In genomic region chr20:11204926-11205768, GRCh38 we compare ENCODE assay signal across 8 cellular contexts.
DNase-seq lines count a peak whose midpoint lies in the region; ATAC-seq, FAIRE-seq and TF ChIP-seq lines count a peak whose summit lies in the region.

No MANE protein-coding gene starts in this region.

- H4K20me1 ChIP-seq in GM12878 (ENCODE audit: control insufficient read depth, insufficient read depth): no peaks in the 10 kb centered on the region

- intact Hi-C loops in GM12878 (cut with micrococcal nuclease; ENCODE audit: unreplicated experiment): loop anchor here (1.0 to 2.0 kb wide), 4 partner anchors 62 to 652 kb away; no protein-coding TSS in a partner anchor
- intact Hi-C loops in testis (cut with DNase I; ENCODE audit: low total_unique reads): no loop called here

- H3K9ac ChIP-seq in GM12878 (ENCODE audit: control insufficient read depth, insufficient read depth, low read length): no peak overlapping the region

- TF ChIP-seq CTCF in GM12878 (IDR thresholded peaks at IDR 0.05 in 2 of 3, conservative IDR thresholded peaks at IDR 0.05 in 1 of 3; ENCODE audit: control insufficient read depth in 2 of 3, extremely low read depth in 1 of 3, insufficient read depth in 1 of 3, low read depth in 3 of 3, low read length in 3 of 3) (peak; percentile 80 to 89 (median 84)), testis (IDR thresholded peaks at IDR 0.05) (peak; percentile 55 to 68 (median 56))

- CTCF ChIA-PET in GM12878 (lab: Yijun Ruan, JAX): interaction anchor here (0.6 to 3.3 kb wide), 43 partner anchors 9 to 737 kb away, joined by 3 to 64 read pairs (median 4); no protein-coding TSS in a partner anchor

- RAD21 ChIA-PET in GM12878 (lab: Charles Lee; ENCODE audit: unreplicated experiment): interaction anchor here (0.6 to 2.5 kb wide), 20 partner anchors 9 to 653 kb away, joined by 3 to 29 read pairs (median 4); partner anchors contain the start of gene JAG1

- no peaks in the 10 kb centered on the region for H3K79me2 ChIP-seq in GM12878 (ENCODE audit: control insufficient read depth, insufficient read depth, low read length)

- H3K36me3 ChIP-seq in GM12878 (ENCODE audit: control insufficient read depth in 2 of 2, insufficient read depth in 2 of 2, low read length in 1 of 2): no peaks in the 10 kb centered on the region
- no peaks in the 10 kb centered on the region for H3K36me3 ChIP-seq in testis (ENCODE audit: low read depth, missing control alignments)

- no peak for TF ChIP-seq POLR2A in GM12878 (IDR thresholded peaks at IDR 0.05; ENCODE audit: low read depth, low read length)
- no peak for TF ChIP-seq POLR2A in testis (IDR thresholded peaks at IDR 0.05)

- peak; percentile 92 for FAIRE-seq in GM12878 (lab: Jason Lieb, UNC)

- peak; percentile 81 for TF ChIP-seq RAD21 in GM12878 (IDR thresholded peaks at IDR 0.05; ENCODE audit: insufficient read depth, low read depth, low read length)

- in situ Hi-C loops in GM12878 (cut with MboI): loop anchor here (10.0 kb wide), 1 partner anchor 650 kb away; no protein-coding TSS in a partner anchor

- ATAC-seq in GM19455 (IDR thresholded peaks at IDR 0.05; ENCODE audit: unreplicated experiment): peak; percentile 83
- ATAC-seq in HG03469 (IDR thresholded peaks at IDR 0.05; ENCODE audit: unreplicated experiment): peak; percentile 84
- peak; percentile 99 for ATAC-seq in GM12878
- no peak for ATAC-seq in HG03520 (IDR thresholded peaks at IDR 0.05; ENCODE audit: unreplicated experiment)

- H3K9me3 ChIP-seq in GM12878 (replicated peaks; ENCODE audit: control insufficient read depth, insufficient read depth, low read length): no peaks in the 10 kb centered on the region
- H3K9me3 ChIP-seq in testis: no peaks in the 10 kb centered on the region

- WGBS in GM12878 (ENCODE audit: insufficient coverage, insufficient replicate concordance, low lambda C conversion rate, missing lambda C conversion rate): 6% methylated on average over 4 of the region's 4 CpGs
- WGBS in testis, 2 donors: 46 to 51% methylated on average over 4 of the region's 4 CpGs

- SMC1A ChIA-PET in GM12878 (lab: Charles Lee; ENCODE audit: uncharacterized antibody, unreplicated experiment): interaction anchor here (0.7 to 6.1 kb wide), 30 partner anchors 9 to 729 kb away, joined by 3 to 87 read pairs (median 4); no protein-coding TSS in a partner anchor

- no peaks in the 10 kb centered on the region for H3K4me1 ChIP-seq in GM12878 (ENCODE audit: control insufficient read depth, insufficient read depth, low read length)
- H3K4me1 ChIP-seq in testis: no peaks in the 10 kb centered on the region

- TF ChIP-seq EP300 in GM12878 (IDR thresholded peaks at IDR 0.05; ENCODE audit: borderline replicate concordance in 1 of 2, control insufficient read depth in 1 of 2, low read depth in 2 of 2, low read length in 2 of 2): no peak

- DNase-seq in GDM1 (lab: John Stamatoyannopoulos, UW) (peak; percentile 54), NCI-H82 (lab: John Stamatoyannopoulos, UW) (peak; percentile 81), GM12878 (ENCODE audit: low read depth, low spot score) (peak; percentile 50), iris pigment epithelial cell (ENCODE audit: low read depth) (peak; percentile 71), testis (peak; percentile 71)

- H3K27ac ChIP-seq in GM12878 (ENCODE audit: control insufficient read depth, insufficient read depth) (no peak overlapping the region), testis (no peak overlapping the region)

- POLR2A ChIA-PET in GM12878 (lab: Charles Lee): interaction anchor here (0.6 to 0.7 kb wide), 2 partner anchors 107 to 647 kb away, joined by 3 to 4 read pairs; no protein-coding TSS in a partner anchor

- peak overlapping the region; percentile 17; the same call in 1 of the 2 replicates for H3K4me2 ChIP-seq in GM12878 (ENCODE audit: control insufficient read depth, insufficient read depth)

- no peaks in the 10 kb centered on the region; a peak in 1 of 4 replicates for H3K27me3 ChIP-seq in GM12878 (replicated peaks in 1 of 2; ENCODE audit: control insufficient read depth in 2 of 2, insufficient read depth in 2 of 2, low read length in 1 of 2)
- no peaks in the 10 kb centered on the region for H3K27me3 ChIP-seq in testis

- BruUV-seq in GM12878 (replicated peaks; lab: Mats Ljungman, UMichigan): no TSS peak

- H2AFZ ChIP-seq in GM12878 (ENCODE audit: control insufficient read depth, low read depth, low read length): peak overlapping the region; percentile 79

- H3K4me3 ChIP-seq in GM12878: no peak overlapping the region
- no peak overlapping the region for H3K4me3 ChIP-seq in testis

TF ChIP-seq in GM12878, 131 proteins besides CTCF, POLR2A, EP300 and RAD21 (continues in another document):
- TF ChIP-seq IRF3 (IDR thresholded peaks at IDR 0.05) (no peak), BACH1 (IDR thresholded peaks at IDR 0.05; ENCODE audit: borderline replicate concordance) (no peak), YY1 (IDR thresholded peaks at IDR 0.05; ENCODE audit: low read depth, low read length) (peak; percentile 62; the same call in 1 of the 2 replicates), PBX3 (IDR thresholded peaks at IDR 0.05; ENCODE audit: insufficient replicate concordance, low read depth, low read length) (no peak), IKZF1 (conservative IDR thresholded peaks at IDR 0.05) (peak; percentile 54; the same call in 1 of the 2 replicates), SMARCA5 (IDR thresholded peaks at IDR 0.05) (peak; percentile 67; the same call in 1 of the 2 replicates), SREBF2 (IDR thresholded peaks at IDR 0.05; ENCODE audit: low read length) (no peak), SMC3 (IDR thresholded peaks at IDR 0.05; ENCODE audit: borderline replicate concordance, low read length) (peak; percentile 84), LARP7 (IDR thresholded peaks at IDR 0.05) (no peak), PAX5 (IDR thresholded peaks at IDR 0.05; ENCODE audit: borderline replicate concordance, low read depth, low read length) (no peak), DPF2 (IDR thresholded peaks at IDR 0.05) (no peak), KLF5 (IDR thresholded peaks at IDR 0.05; ENCODE audit: partially characterized antibody) (no peak), STAT1 (conservative IDR thresholded peaks at IDR 0.05) (no peak), EZH2 (IDR thresholded peaks at IDR 0.05; ENCODE audit: borderline replicate concordance, control insufficient read depth, low read depth, low read length) (no peak), SIX5 (IDR thresholded peaks at IDR 0.05; ENCODE audit: low read depth, low read length, severe bottlenecking) (no peak), CBX5 (IDR thresholded peaks at IDR 0.05; ENCODE audit: low read depth) (0 out of 2 replicates have a peak, but pooled peaks have one; percentile 19), SMAD1 (IDR thresholded peaks at IDR 0.05; ENCODE audit: low read depth, partially characterized antibody) (no peak), ZNF217 (IDR thresholded peaks at IDR 0.05) (no peak), ZBED1 (IDR thresholded peaks at IDR 0.05; ENCODE audit: borderline replicate concordance) (no peak)
- TF ChIP-seq, protein P1, sequence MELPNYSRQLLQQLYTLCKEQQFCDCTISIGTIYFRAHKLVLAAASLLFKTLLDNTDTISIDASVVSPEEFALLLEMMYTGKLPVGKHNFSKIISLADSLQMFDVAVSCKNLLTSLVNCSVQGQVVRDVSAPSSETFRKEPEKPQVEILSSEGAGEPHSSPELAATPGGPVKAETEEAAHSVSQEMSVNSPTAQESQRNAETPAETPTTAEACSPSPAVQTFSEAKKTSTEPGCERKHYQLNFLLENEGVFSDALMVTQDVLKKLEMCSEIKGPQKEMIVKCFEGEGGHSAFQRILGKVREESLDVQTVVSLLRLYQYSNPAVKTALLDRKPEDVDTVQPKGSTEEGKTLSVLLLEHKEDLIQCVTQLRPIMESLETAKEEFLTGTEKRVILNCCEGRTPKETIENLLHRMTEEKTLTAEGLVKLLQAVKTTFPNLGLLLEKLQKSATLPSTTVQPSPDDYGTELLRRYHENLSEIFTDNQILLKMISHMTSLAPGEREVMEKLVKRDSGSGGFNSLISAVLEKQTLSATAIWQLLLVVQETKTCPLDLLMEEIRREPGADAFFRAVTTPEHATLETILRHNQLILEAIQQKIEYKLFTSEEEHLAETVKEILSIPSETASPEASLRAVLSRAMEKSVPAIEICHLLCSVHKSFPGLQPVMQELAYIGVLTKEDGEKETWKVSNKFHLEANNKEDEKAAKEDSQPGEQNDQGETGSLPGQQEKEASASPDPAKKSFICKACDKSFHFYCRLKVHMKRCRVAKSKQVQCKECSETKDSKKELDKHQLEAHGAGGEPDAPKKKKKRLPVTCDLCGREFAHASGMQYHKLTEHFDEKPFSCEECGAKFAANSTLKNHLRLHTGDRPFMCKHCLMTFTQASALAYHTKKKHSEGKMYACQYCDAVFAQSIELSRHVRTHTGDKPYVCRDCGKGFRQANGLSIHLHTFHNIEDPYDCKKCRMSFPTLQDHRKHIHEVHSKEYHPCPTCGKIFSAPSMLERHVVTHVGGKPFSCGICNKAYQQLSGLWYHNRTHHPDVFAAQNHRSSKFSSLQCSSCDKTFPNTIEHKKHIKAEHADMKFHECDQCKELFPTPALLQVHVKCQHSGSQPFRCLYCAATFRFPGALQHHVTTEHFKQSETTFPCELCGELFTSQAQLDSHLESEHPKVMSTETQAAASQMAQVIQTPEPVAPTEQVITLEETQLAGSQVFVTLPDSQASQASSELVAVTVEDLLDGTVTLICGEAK (IDR thresholded peaks at IDR 0.05; ENCODE audit: borderline replicate concordance): no peak
